In the genomic region with DNA sequence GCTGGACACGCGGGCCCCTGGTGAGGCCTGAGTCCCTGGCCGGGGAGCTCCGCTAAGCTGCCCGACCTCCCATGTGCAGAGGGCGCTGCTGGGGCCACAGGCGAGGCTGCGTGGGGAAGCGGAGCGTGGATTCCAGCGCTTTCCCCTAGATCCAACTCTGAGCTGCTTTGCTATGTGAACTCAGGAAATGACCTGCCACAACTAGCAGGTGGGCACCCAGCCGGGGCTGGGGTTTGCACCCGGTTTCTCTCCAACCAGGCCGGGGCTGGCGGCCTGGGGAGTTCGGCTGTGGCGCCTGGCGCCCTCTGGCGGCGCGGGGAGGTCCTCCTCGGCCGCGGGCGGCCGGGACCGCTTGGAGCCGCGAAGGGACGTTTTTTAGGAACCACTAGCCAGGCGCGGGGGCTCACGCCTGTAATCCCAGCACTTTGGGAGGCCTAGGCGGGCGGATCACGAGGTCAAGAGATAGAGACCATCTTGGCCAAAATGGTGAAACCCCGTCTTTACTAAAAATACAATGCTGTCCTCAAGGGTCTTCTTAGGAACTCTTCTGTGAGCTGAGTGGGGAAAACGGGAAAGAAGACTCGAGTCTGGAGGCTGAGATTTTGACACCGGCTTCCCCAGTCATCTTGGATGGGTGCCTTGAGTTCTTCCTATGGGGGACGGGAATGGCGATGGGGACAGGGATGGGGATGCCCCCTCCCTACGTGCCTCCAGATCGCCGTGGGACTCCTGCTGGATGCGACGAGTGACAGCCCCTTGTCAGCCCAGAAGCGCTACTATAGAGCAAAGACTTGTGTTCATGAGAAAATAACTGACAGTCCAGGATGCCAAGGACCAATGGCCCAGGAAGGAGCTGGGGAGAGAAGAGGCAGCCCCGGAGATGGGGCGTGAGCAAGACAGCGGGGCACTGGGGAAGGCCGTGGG, we compare ENCODE assay signal across 1 cellular context.
TF ChIP-seq lines count a peak whose summit lies in the region.

No MANE protein-coding gene starts in this region.

TF ChIP-seq in HepG2, 621 proteins besides CTCF, POLR2A, EP300 and RAD21 (continued from another document and continues in another):
- TF ChIP-seq, protein P1, sequence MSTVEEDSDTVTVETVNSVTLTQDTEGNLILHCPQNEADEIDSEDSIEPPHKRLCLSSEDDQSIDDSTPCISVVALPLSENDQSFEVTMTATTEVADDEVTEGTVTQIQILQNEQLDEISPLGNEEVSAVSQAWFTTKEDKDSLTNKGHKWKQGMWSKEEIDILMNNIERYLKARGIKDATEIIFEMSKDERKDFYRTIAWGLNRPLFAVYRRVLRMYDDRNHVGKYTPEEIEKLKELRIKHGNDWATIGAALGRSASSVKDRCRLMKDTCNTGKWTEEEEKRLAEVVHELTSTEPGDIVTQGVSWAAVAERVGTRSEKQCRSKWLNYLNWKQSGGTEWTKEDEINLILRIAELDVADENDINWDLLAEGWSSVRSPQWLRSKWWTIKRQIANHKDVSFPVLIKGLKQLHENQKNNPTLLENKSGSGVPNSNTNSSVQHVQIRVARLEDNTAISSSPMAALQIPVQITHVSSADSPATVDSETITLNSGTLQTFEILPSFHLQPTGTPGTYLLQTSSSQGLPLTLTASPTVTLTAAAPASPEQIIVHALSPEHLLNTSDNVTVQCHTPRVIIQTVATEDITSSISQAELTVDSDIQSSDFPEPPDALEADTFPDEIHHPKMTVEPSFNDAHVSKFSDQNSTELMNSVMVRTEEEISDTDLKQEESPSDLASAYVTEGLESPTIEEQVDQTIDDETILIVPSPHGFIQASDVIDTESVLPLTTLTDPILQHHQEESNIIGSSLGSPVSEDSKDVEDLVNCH (CRISPR knock-in tag; IDR thresholded peaks at IDR 0.05), result no peak
- TF ChIP-seq GZF1 (CRISPR knock-in tag; IDR thresholded peaks at IDR 0.05) (no peak), RFXANK (CRISPR knock-in tag; IDR thresholded peaks at IDR 0.05) (no peak), ZNF33B (CRISPR knock-in tag; IDR thresholded peaks at IDR 0.05) (0 out of 2 replicates have a peak, but pooled peaks have one; percentile 42), ZNF10 (CRISPR knock-in tag; IDR thresholded peaks at IDR 0.05; ENCODE audit: borderline replicate concordance, low read depth) (no peak), ZNF432 (CRISPR knock-in tag; IDR thresholded peaks at IDR 0.05; ENCODE audit: borderline replicate concordance) (no peak), SAP130 (CRISPR knock-in tag; IDR thresholded peaks at IDR 0.05; ENCODE audit: low read depth) (0 out of 2 replicates have a peak, but pooled peaks have one; percentile 23), HOXA3 (CRISPR knock-in tag; IDR thresholded peaks at IDR 0.05) (peak; percentile 36; the same call in 1 of the 2 replicates), ISL2 (CRISPR knock-in tag; IDR thresholded peaks at IDR 0.05) (0 out of 2 replicates have a peak, but pooled peaks have one; percentile 35), HDAC1 (CRISPR knock-in tag; IDR thresholded peaks at IDR 0.05) (no peak), SAFB2 (CRISPR knock-in tag; IDR thresholded peaks at IDR 0.05; ENCODE audit: borderline replicate concordance, low read depth) (no peak), ZNF20 (CRISPR knock-in tag; IDR thresholded peaks at IDR 0.05) (no peak), POGZ (CRISPR knock-in tag; IDR thresholded peaks at IDR 0.05) (peak; percentile 63), BRD4 (CRISPR knock-in tag; IDR thresholded peaks at IDR 0.05) (peak; percentile 72; the same call in 1 of the 2 replicates), ATRX (CRISPR knock-in tag; IDR thresholded peaks at IDR 0.05; ENCODE audit: borderline replicate concordance) (no peak), ZNF44 (CRISPR knock-in tag; IDR thresholded peaks at IDR 0.05) (no peak), ZNF30 (CRISPR knock-in tag; IDR thresholded peaks at IDR 0.05) (no peak), ZNF251 (CRISPR knock-in tag; IDR thresholded peaks at IDR 0.05) (no peak), PAF1 (CRISPR knock-in tag; IDR thresholded peaks at IDR 0.05) (no peak), ZNF337 (CRISPR knock-in tag; IDR thresholded peaks at IDR 0.05; ENCODE audit: borderline replicate concordance, low read depth) (no peak), FOSL2 (CRISPR knock-in tag; IDR thresholded peaks at IDR 0.05) (no peak), ZFP90 (CRISPR knock-in tag; IDR thresholded peaks at IDR 0.05; ENCODE audit: borderline replicate concordance) (0 out of 2 replicates have a peak, but pooled peaks have one; percentile 38)
- TF ChIP-seq, protein P2, sequence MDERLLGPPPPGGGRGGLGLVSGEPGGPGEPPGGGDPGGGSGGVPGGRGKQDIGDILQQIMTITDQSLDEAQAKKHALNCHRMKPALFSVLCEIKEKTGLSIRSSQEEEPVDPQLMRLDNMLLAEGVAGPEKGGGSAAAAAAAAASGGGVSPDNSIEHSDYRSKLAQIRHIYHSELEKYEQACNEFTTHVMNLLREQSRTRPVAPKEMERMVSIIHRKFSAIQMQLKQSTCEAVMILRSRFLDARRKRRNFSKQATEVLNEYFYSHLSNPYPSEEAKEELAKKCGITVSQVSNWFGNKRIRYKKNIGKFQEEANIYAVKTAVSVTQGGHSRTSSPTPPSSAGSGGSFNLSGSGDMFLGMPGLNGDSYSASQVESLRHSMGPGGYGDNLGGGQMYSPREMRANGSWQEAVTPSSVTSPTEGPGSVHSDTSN (CRISPR knock-in tag; IDR thresholded peaks at IDR 0.05), result no peak
- TF ChIP-seq, protein P3, sequence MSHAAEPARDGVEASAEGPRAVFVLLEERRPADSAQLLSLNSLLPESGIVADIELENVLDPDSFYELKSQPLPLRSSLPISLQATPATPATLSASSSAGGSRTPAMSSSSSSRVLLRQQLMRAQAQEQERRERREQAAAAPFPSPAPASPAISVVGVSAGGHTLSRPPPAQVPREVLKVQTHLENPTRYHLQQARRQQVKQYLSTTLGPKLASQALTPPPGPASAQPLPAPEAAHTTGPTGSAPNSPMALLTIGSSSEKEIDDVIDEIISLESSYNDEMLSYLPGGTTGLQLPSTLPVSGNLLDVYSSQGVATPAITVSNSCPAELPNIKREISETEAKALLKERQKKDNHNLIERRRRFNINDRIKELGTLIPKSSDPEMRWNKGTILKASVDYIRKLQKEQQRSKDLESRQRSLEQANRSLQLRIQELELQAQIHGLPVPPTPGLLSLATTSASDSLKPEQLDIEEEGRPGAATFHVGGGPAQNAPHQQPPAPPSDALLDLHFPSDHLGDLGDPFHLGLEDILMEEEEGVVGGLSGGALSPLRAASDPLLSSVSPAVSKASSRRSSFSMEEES (CRISPR knock-in tag; IDR thresholded peaks at IDR 0.05), result no peak
- TF ChIP-seq, protein P4, sequence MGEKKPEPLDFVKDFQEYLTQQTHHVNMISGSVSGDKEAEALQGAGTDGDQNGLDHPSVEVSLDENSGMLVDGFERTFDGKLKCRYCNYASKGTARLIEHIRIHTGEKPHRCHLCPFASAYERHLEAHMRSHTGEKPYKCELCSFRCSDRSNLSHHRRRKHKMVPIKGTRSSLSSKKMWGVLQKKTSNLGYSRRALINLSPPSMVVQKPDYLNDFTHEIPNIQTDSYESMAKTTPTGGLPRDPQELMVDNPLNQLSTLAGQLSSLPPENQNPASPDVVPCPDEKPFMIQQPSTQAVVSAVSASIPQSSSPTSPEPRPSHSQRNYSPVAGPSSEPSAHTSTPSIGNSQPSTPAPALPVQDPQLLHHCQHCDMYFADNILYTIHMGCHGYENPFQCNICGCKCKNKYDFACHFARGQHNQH (CRISPR knock-in tag; IDR thresholded peaks at IDR 0.05), result 0 out of 2 replicates have a peak, but pooled peaks have one; percentile 16
- TF ChIP-seq, protein P5, sequence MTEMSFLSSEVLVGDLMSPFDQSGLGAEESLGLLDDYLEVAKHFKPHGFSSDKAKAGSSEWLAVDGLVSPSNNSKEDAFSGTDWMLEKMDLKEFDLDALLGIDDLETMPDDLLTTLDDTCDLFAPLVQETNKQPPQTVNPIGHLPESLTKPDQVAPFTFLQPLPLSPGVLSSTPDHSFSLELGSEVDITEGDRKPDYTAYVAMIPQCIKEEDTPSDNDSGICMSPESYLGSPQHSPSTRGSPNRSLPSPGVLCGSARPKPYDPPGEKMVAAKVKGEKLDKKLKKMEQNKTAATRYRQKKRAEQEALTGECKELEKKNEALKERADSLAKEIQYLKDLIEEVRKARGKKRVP (CRISPR knock-in tag; IDR thresholded peaks at IDR 0.05), result no peak
- TF ChIP-seq, protein P6, sequence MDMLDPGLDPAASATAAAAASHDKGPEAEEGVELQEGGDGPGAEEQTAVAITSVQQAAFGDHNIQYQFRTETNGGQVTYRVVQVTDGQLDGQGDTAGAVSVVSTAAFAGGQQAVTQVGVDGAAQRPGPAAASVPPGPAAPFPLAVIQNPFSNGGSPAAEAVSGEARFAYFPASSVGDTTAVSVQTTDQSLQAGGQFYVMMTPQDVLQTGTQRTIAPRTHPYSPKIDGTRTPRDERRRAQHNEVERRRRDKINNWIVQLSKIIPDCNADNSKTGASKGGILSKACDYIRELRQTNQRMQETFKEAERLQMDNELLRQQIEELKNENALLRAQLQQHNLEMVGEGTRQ (IDR thresholded peaks at IDR 0.05; ENCODE audit: low read depth, low read length), result no peak
- TF ChIP-seq, protein P6 (CRISPR knock-in tag; IDR thresholded peaks at IDR 0.05; ENCODE audit: borderline replicate concordance), result no peak
- TF ChIP-seq, protein P7, sequence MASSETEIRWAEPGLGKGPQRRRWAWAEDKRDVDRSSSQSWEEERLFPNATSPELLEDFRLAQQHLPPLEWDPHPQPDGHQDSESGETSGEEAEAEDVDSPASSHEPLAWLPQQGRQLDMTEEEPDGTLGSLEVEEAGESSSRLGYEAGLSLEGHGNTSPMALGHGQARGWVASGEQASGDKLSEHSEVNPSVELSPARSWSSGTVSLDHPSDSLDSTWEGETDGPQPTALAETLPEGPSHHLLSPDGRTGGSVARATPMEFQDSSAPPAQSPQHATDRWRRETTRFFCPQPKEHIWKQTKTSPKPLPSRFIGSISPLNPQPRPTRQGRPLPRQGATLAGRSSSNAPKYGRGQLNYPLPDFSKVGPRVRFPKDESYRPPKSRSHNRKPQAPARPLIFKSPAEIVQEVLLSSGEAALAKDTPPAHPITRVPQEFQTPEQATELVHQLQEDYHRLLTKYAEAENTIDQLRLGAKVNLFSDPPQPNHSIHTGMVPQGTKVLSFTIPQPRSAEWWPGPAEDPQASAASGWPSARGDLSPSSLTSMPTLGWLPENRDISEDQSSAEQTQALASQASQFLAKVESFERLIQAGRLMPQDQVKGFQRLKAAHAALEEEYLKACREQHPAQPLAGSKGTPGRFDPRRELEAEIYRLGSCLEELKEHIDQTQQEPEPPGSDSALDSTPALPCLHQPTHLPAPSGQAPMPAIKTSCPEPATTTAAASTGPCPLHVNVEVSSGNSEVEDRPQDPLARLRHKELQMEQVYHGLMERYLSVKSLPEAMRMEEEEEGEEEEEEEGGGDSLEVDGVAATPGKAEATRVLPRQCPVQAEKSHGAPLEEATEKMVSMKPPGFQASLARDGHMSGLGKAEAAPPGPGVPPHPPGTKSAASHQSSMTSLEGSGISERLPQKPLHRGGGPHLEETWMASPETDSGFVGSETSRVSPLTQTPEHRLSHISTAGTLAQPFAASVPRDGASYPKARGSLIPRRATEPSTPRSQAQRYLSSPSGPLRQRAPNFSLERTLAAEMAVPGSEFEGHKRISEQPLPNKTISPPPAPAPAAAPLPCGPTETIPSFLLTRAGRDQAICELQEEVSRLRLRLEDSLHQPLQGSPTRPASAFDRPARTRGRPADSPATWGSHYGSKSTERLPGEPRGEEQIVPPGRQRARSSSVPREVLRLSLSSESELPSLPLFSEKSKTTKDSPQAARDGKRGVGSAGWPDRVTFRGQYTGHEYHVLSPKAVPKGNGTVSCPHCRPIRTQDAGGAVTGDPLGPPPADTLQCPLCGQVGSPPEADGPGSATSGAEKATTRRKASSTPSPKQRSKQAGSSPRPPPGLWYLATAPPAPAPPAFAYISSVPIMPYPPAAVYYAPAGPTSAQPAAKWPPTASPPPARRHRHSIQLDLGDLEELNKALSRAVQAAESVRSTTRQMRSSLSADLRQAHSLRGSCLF (CRISPR knock-in tag; IDR thresholded peaks at IDR 0.05; ENCODE audit: borderline replicate concordance), result peak; percentile 38; the same call in 1 of the 2 replicates
- TF ChIP-seq, protein P8, sequence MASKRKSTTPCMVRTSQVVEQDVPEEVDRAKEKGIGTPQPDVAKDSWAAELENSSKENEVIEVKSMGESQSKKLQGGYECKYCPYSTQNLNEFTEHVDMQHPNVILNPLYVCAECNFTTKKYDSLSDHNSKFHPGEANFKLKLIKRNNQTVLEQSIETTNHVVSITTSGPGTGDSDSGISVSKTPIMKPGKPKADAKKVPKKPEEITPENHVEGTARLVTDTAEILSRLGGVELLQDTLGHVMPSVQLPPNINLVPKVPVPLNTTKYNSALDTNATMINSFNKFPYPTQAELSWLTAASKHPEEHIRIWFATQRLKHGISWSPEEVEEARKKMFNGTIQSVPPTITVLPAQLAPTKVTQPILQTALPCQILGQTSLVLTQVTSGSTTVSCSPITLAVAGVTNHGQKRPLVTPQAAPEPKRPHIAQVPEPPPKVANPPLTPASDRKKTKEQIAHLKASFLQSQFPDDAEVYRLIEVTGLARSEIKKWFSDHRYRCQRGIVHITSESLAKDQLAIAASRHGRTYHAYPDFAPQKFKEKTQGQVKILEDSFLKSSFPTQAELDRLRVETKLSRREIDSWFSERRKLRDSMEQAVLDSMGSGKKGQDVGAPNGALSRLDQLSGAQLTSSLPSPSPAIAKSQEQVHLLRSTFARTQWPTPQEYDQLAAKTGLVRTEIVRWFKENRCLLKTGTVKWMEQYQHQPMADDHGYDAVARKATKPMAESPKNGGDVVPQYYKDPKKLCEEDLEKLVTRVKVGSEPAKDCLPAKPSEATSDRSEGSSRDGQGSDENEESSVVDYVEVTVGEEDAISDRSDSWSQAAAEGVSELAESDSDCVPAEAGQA (IDR thresholded peaks at IDR 0.05; ENCODE audit: low read depth), result no peak
- TF ChIP-seq, protein P8 (CRISPR knock-in tag; IDR thresholded peaks at IDR 0.05; ENCODE audit: borderline replicate concordance), result no peak
